ENCODE assay signal across 17 cellular contexts in genomic region chr3:30760040-30760439, GRCh38.
"Had no signal": no experiment of that assay in that cellular context is flagged by ENCODE, and none has a peak within 500 bp of the region (broad histone marks: within the 10 kb centered on the region; RNA-seq: fewer than 3 reads in every experiment).

No MANE protein-coding gene starts in this region.

- H3K36me3 ChIP-seq: colonic mucosa, prostate gland, right lobe of liver, tibial artery, uterus had no signal

- H3K9me3 ChIP-seq: colonic mucosa, prostate gland, right lobe of liver, tibial artery, uterus had no signal

- FAIRE-seq: astrocyte had no signal

- H3K27ac ChIP-seq: colonic mucosa, prostate gland, right lobe of liver, tibial artery, uterus had no signal

- H3K4me3 ChIP-seq: colonic mucosa, prostate gland, right lobe of liver, tibial artery, uterus had no signal

- H3K27ac Mint-ChIP-seq: activated CD8-positive, alpha-beta T cell treated with anti-CD3 and anti-CD28 coated beads, Interleukin-2, amount 10 ng/mL, durations not matched to agents 7 days and 5 days; immature natural killer cell; natural killer cell; stimulated activated memory B cell treated with anti-CD40 and anti-IgM and Interleukin-4, amounts not matched to agents 10 μg/mL and 1 μg/mL and 100 μg/mL, for 72 hours had no signal

- DNase-seq: activated CD4-positive, alpha-beta T cell treated with anti-CD3 and anti-CD28 coated beads for 4 hours; activated CD8-positive, alpha-beta memory T cell treated with anti-CD3 and anti-CD28 coated beads, Interleukin-2, amount 50 U/mL, for 48 hours; activated CD8-positive, alpha-beta T cell treated with anti-CD3 and anti-CD28 coated beads, Interleukin-2, amount 10 ng/mL, durations not matched to agents 7 days and 5 days; activated naive CD4-positive, alpha-beta T cell; colonic mucosa; effector CD4-positive, alpha-beta T cell; immature natural killer cell; mammary epithelial cell; natural killer cell; nucleus accumbens; right lobe of liver; T1000; tibial artery; uterus had no signal

- H3K9me3 Mint-ChIP-seq: immature natural killer cell; natural killer cell; stimulated activated memory B cell treated with anti-CD40 and anti-IgM and Interleukin-4, amounts not matched to agents 10 μg/mL and 1 μg/mL and 100 μg/mL, for 72 hours had no signal

- H3K36me3 Mint-ChIP-seq: immature natural killer cell; natural killer cell; stimulated activated memory B cell treated with anti-CD40 and anti-IgM and Interleukin-4, amounts not matched to agents 10 μg/mL and 1 μg/mL and 100 μg/mL, for 72 hours had no signal

- H3K4me1 Mint-ChIP-seq: immature natural killer cell; natural killer cell; stimulated activated memory B cell treated with anti-CD40 and anti-IgM and Interleukin-4, amounts not matched to agents 10 μg/mL and 1 μg/mL and 100 μg/mL, for 72 hours had no signal

- H3K27me3 ChIP-seq: colonic mucosa, right lobe of liver, tibial artery, uterus had no signal

- H3K4me1 ChIP-seq: colonic mucosa, prostate gland, tibial artery had no signal

- H3K27me3 Mint-ChIP-seq: stimulated activated memory B cell treated with anti-CD40 and anti-IgM and Interleukin-4, amounts not matched to agents 10 μg/mL and 1 μg/mL and 100 μg/mL, for 72 hours had no signal

- H3K4me3 Mint-ChIP-seq: activated CD8-positive, alpha-beta T cell treated with anti-CD3 and anti-CD28 coated beads, Interleukin-2, amount 10 ng/mL, durations not matched to agents 7 days and 5 days; immature natural killer cell; natural killer cell; stimulated activated memory B cell treated with anti-CD40 and anti-IgM and Interleukin-4, amounts not matched to agents 10 μg/mL and 1 μg/mL and 100 μg/mL, for 72 hours had no signal

- ATAC-seq: activated CD8-positive, alpha-beta T cell treated with anti-CD3 and anti-CD28 coated beads, Interleukin-2, amount 10 ng/mL, durations not matched to agents 7 days and 5 days; natural killer cell; stimulated activated memory B cell treated with anti-CD40 and anti-IgM and Interleukin-4, amounts not matched to agents 10 μg/mL and 1 μg/mL and 100 μg/mL, for 72 hours had no signal
